Comparison of ENCODE assay signal across 20 cellular contexts in genomic region chr4:8508266-8508665, GRCh38.
A peak's percentile ranks its signal among the peaks of the same experiment; 100 is the strongest.
DNase-seq lines count a peak whose midpoint lies in the region; ATAC-seq, FAIRE-seq and TF ChIP-seq lines count a peak whose summit lies in the region.
"Had no signal": no experiment of that assay in that cellular context is flagged by ENCODE, and none has a peak within 500 bp of the region (broad histone marks: within the 10 kb centered on the region; RNA-seq: fewer than 3 reads in every experiment).

No MANE protein-coding gene starts in this region.

- no peak overlapping the region for H3K23ac ChIP-seq in H1 (ENCODE audit: insufficient read length)

- no peak overlapping the region for H4K5ac ChIP-seq in H1 (ENCODE audit: insufficient read length, low read depth, low read length)

- no peak for FAIRE-seq in H1 (lab: Jason Lieb, UNC)
- FAIRE-seq: A549, D721Med, G401.6, GM12891, H54, HTR-8/SVneo had no signal

- no peaks in the 10 kb centered on the region for H3K23me2 ChIP-seq in H1 (ENCODE audit: low read depth, low read length)

- peaks cover 0 to 3% of the 10 kb centered on the region in 2 experiments; a peak in 1 of 4 replicates for H3K9me3 ChIP-seq in H1 (ENCODE audit: insufficient read depth in 2 of 2, low read depth in 1 of 2, low read length in 1 of 2)
- H3K9me3 ChIP-seq in thyroid gland = no peaks in the 10 kb centered on the region
- H3K9me3 ChIP-seq: A549 had no signal

- H2BK15ac ChIP-seq in H1 (ENCODE audit: low read length) = no peak overlapping the region

- H3K36me3 Mint-ChIP-seq in osteocyte (ENCODE audit: unreplicated experiment) = no peaks in the 10 kb centered on the region
- no peaks in the 10 kb centered on the region for H3K36me3 Mint-ChIP-seq in activated T-cell treated with anti-CD3 and anti-CD28 coated beads, Interleukin-2, amount 50 U/mL, for 4 hours (ENCODE audit: insufficient read depth)
- H3K36me3 Mint-ChIP-seq in activated T-cell treated with anti-CD3 and anti-CD28 coated beads, Interleukin-2, amount 50 U/mL, for 24 hours (ENCODE audit: low read depth) = no peaks in the 10 kb centered on the region

- H3K4me3 ChIP-seq in H7 (ENCODE audit: insufficient read depth, low read depth, low read length) (no peak overlapping the region), H1 (ENCODE audit: extremely low read depth in 1 of 4, insufficient read depth in 2 of 4, low read depth in 3 of 4, low read length in 4 of 4) (no peak overlapping the region), thyroid gland (replicated peaks in 1 of 3) (no peak overlapping the region)
- H3K4me3 ChIP-seq: A549 had no signal

- H2BK120ac ChIP-seq in H1 (replicated peaks; ENCODE audit: low read depth, low read length) = no peak overlapping the region

- no peak overlapping the region for H3K56ac ChIP-seq in H1 (replicated peaks; ENCODE audit: insufficient read length, low read depth, low read length)

- H2AK5ac ChIP-seq in H1 (ENCODE audit: low read depth, low read length) = peak overlapping the region; percentile 82; the same call in 1 of the 2 replicates

- H3K27me3 ChIP-seq in H7 (ENCODE audit: control insufficient read depth, insufficient read depth, low read length) = no peaks in the 10 kb centered on the region
- H3K27me3 ChIP-seq in H1 (replicated peaks in 1 of 4; ENCODE audit: control insufficient read depth in 3 of 4, extremely low read depth in 1 of 4, insufficient read depth in 3 of 4, low read length in 3 of 4) = no peaks in the 10 kb centered on the region; a peak in 3 of 7 replicates
- no peaks in the 10 kb centered on the region for H3K27me3 ChIP-seq in thyroid gland

- CTCF ChIA-PET in H1 (lab: Charles Lee; ENCODE audit: partially characterized antibody) = interaction anchor here (0.9 to 1.4 kb wide), 2 partner anchors 13 to 31 kb away, joined by 3 read pairs; no protein-coding TSS in a partner anchor

- ATAC-seq in activated T-cell treated with anti-CD3 and anti-CD28 coated beads, Interleukin-2, amount 50 U/mL, for 4 hours = no peak
- ATAC-seq: A549, HCT116 had no signal

- no peaks in the 10 kb centered on the region for H3K79me1 ChIP-seq in H1 (ENCODE audit: low read depth, low read length)

- no peak overlapping the region for H3K9ac ChIP-seq in H1 (replicated peaks in 1 of 4; ENCODE audit: extremely low read depth in 1 of 4, low read depth in 3 of 4, low read length in 3 of 4)

- H3K27ac ChIP-seq in H1 (ENCODE audit: low read depth, low read length) (no peak overlapping the region), thyroid gland (peak overlapping the region; percentile 92 to 97 (median 96))
- H3K27ac ChIP-seq: 22Rv1, A549, C4-2B had no signal

- TF ChIP-seq CTCF in H1 (IDR thresholded peaks at IDR 0.05; ENCODE audit: control extremely low read depth in 1 of 3, insufficient read depth in 1 of 3, low read depth in 1 of 3, low read length in 3 of 3) (no peak), osteocyte (IDR thresholded peaks at IDR 0.05) (no peak), thyroid gland (IDR thresholded peaks at IDR 0.05) (no peak)

- no peak overlapping the region; the same call in 1 of the 2 replicates for H3K18ac ChIP-seq in H1 (ENCODE audit: extremely low read depth, low read length)

- no peaks in the 10 kb centered on the region for H3K36me3 ChIP-seq in H7 (replicated peaks; ENCODE audit: control insufficient read depth, insufficient read depth, low read length)
- no peaks in the 10 kb centered on the region for H3K36me3 ChIP-seq in H1 (ENCODE audit: control insufficient read depth in 2 of 4, insufficient read depth in 4 of 4, low read length in 3 of 4)
- H3K36me3 ChIP-seq in thyroid gland = no peaks in the 10 kb centered on the region

- no peak overlapping the region for H3K4ac ChIP-seq in H1 (replicated peaks; ENCODE audit: insufficient read length, low read depth, low read length)

- H3K4me3 Mint-ChIP-seq in osteocyte (ENCODE audit: unreplicated experiment) = no peak overlapping the region
- no peak overlapping the region for H3K4me3 Mint-ChIP-seq in activated T-cell treated with anti-CD3 and anti-CD28 coated beads, Interleukin-2, amount 50 U/mL, for 4 hours
- no peak overlapping the region for H3K4me3 Mint-ChIP-seq in activated T-cell treated with anti-CD3 and anti-CD28 coated beads, Interleukin-2, amount 50 U/mL, for 24 hours
- H3K4me3 Mint-ChIP-seq: CD4-positive, alpha-beta T cell; HFFc6 had no signal

- peaks cover 29% of the 10 kb centered on the region for H3K4me1 Mint-ChIP-seq in osteocyte (ENCODE audit: unreplicated experiment)
- no peaks in the 10 kb centered on the region for H3K4me1 Mint-ChIP-seq in activated T-cell treated with anti-CD3 and anti-CD28 coated beads, Interleukin-2, amount 50 U/mL, for 4 hours (ENCODE audit: low read depth)
- no peaks in the 10 kb centered on the region for H3K4me1 Mint-ChIP-seq in activated T-cell treated with anti-CD3 and anti-CD28 coated beads, Interleukin-2, amount 50 U/mL, for 24 hours (ENCODE audit: low read depth)

- H4K91ac ChIP-seq in H1 (replicated peaks; ENCODE audit: insufficient read length, low read length) = no peak overlapping the region

- H2BK5ac ChIP-seq in H1 (ENCODE audit: low read depth, low read length) = no peak overlapping the region

- no peak overlapping the region for H3K4me2 ChIP-seq in H1 (ENCODE audit: insufficient read depth in 1 of 2, low read depth in 2 of 2, low read length in 2 of 2)
- H3K4me2 ChIP-seq: A549 had no signal

- WGBS in H1 (ENCODE audit: extremely low coverage in 1 of 2, insufficient coverage in 1 of 2, insufficient read length in 1 of 2, insufficient replicate concordance in 2 of 2, low coverage in 1 of 2, low lambda C conversion rate in 2 of 2, missing lambda C conversion rate in 1 of 2), 2 experiments = 91% methylated on average over 13 of the region's 13 CpGs; no CpG with 5 or more reads in 1 of the 2 experiments
- 93 to 94% methylated on average over 5 to 13 of the region's 13 CpGs for WGBS in thyroid gland, 2 donors

- H2BK12ac ChIP-seq in H1 (ENCODE audit: low read depth, low read length) = 0 out of 2 replicates have a peak overlapping the region, but pooled peaks have one; percentile 50

- TF ChIP-seq POLR2A in H1 (IDR thresholded peaks at IDR 0.05; ENCODE audit: control extremely low read depth in 1 of 2, low read depth in 2 of 2, low read length in 2 of 2) (no peak), thyroid gland (IDR thresholded peaks at IDR 0.05) (no peak)

- H2BK20ac ChIP-seq in H1 (ENCODE audit: low read length) = peak overlapping the region; percentile 32; the same call in 1 of the 2 replicates

- peak; percentile 35 for DNase-seq in H7
- DNase-seq in H1 (ENCODE audit: low read depth in 1 of 2, low spot score in 2 of 2) = no peak
- no peak for DNase-seq in osteocyte (ENCODE audit: extremely low spot score, unreplicated experiment)
- DNase-seq in thyroid gland = no peak
- no peak for DNase-seq in activated T-cell treated with anti-CD3 and anti-CD28 coated beads, Interleukin-2, amount 50 U/mL, for 4 hours
- DNase-seq in LoVo (ENCODE audit: low spot score) = no peak
- no peak for DNase-seq in activated T-cell treated with anti-CD3 and anti-CD28 coated beads, Interleukin-2, amount 50 U/mL, for 24 hours
- DNase-seq: AML-193; Caco-2; CD4-positive, alpha-beta T cell; HFFc6 had no signal

- intact Hi-C loops in thyroid gland (cut with DNase I) = loop anchor here (5.0 kb wide), 1 partner anchor 36 kb away; no protein-coding TSS in a partner anchor

- no peaks in the 10 kb centered on the region for H3K27me3 Mint-ChIP-seq in osteocyte (ENCODE audit: unreplicated experiment)
- no peaks in the 10 kb centered on the region for H3K27me3 Mint-ChIP-seq in activated T-cell treated with anti-CD3 and anti-CD28 coated beads, Interleukin-2, amount 50 U/mL, for 4 hours (ENCODE audit: low read depth)
- no peaks in the 10 kb centered on the region for H3K27me3 Mint-ChIP-seq in activated T-cell treated with anti-CD3 and anti-CD28 coated beads, Interleukin-2, amount 50 U/mL, for 24 hours
- H3K27me3 Mint-ChIP-seq: CD4-positive, alpha-beta T cell had no signal

- H3K4me1 ChIP-seq in H1 (replicated peaks in 1 of 4; ENCODE audit: control insufficient read depth in 3 of 4, insufficient read depth in 4 of 4, low read length in 3 of 4) (peaks cover 6 to 24% (median 14%) of the 10 kb centered on the region in 4 experiments), thyroid gland (peaks cover 39 to 50% of the 10 kb centered on the region in 2 donors)
- H3K4me1 ChIP-seq: A549, Caco-2 had no signal

- no peaks in the 10 kb centered on the region for H3K79me2 ChIP-seq in H1 (ENCODE audit: control insufficient read depth in 1 of 2, insufficient read depth in 2 of 2, low read length in 2 of 2)

- TF ChIP-seq RAD21 in H1 (IDR thresholded peaks at IDR 0.05 in 1 of 2, conservative IDR thresholded peaks at IDR 0.05 in 1 of 2; ENCODE audit: low read depth in 2 of 2, low read length in 2 of 2) = no peak

- no peak overlapping the region for H2AFZ ChIP-seq in H1 (ENCODE audit: low read length)

- no peaks in the 10 kb centered on the region for H4K20me1 ChIP-seq in H1 (replicated peaks in 1 of 2; ENCODE audit: control insufficient read depth in 1 of 2, insufficient read depth in 2 of 2, low read length in 2 of 2)

- peak overlapping the region; percentile 83 for H3K27ac Mint-ChIP-seq in osteocyte (ENCODE audit: unreplicated experiment)
- no peak overlapping the region for H3K27ac Mint-ChIP-seq in activated T-cell treated with anti-CD3 and anti-CD28 coated beads, Interleukin-2, amount 50 U/mL, for 24 hours
- H3K27ac Mint-ChIP-seq: CD4-positive, alpha-beta T cell; HFFc6 had no signal

- no peak overlapping the region for H3K14ac ChIP-seq in H1 (ENCODE audit: insufficient read length)

- TF ChIP-seq EP300 in H1 (IDR thresholded peaks at IDR 0.05; ENCODE audit: borderline replicate concordance in 1 of 2, low read depth in 2 of 2, low read length in 2 of 2) = no peak

- H4K8ac ChIP-seq in H1 (ENCODE audit: extremely low read depth, insufficient read depth, low read length) = no peak overlapping the region

- H3K9me3 Mint-ChIP-seq in osteocyte (ENCODE audit: unreplicated experiment) = no peaks in the 10 kb centered on the region
- peaks cover 4% of the 10 kb centered on the region for H3K9me3 Mint-ChIP-seq in activated T-cell treated with anti-CD3 and anti-CD28 coated beads, Interleukin-2, amount 50 U/mL, for 4 hours
- peaks cover 8% of the 10 kb centered on the region for H3K9me3 Mint-ChIP-seq in activated T-cell treated with anti-CD3 and anti-CD28 coated beads, Interleukin-2, amount 50 U/mL, for 24 hours
- H3K9me3 Mint-ChIP-seq: CD4-positive, alpha-beta T cell had no signal

- POLR2A ChIA-PET in H1 (lab: Charles Lee; ENCODE audit: partially characterized antibody) = no interaction called here

TF ChIP-seq in H1, 55 proteins besides CTCF, POLR2A, EP300 and RAD21 (continues in another document):
- TF ChIP-seq POU5F1 (IDR thresholded peaks at IDR 0.05; ENCODE audit: low read depth, low read length) = no peak
